ENCODE assay signal across 21 cellular contexts in the genomic region with DNA sequence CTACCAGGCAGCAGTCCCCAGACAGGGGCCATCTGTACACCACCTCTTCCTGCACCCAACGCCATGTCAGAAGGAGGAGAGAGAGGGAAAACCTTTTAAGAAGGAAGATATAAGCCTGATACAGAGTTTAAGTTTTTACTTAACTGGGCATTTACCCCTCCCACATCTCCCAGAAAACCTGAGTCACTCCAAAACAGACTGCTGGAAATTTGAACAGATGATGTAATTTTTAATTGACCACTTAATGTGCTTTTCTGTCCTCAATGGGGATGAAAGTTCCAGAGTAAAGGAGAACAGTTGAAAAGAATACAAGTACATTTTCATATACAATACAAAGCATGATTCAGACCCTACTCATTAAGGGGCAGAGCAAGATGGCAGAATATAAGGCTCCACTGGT.
DNase-seq lines count a peak whose midpoint lies in the region; ATAC-seq, FAIRE-seq and TF ChIP-seq lines count a peak whose summit lies in the region.
"Had no signal": no experiment of that assay in that cellular context is flagged by ENCODE, and none has a peak within 500 bp of the region (broad histone marks: within the 10 kb centered on the region; RNA-seq: fewer than 3 reads in every experiment).

No MANE protein-coding gene starts in this region.

- H3K27ac ChIP-seq in gastroesophageal sphincter (no peak overlapping the region), tibial artery (peak overlapping the region; percentile 65 to 79)
- H3K27ac ChIP-seq: VCaP had no signal

- H3K4me1 ChIP-seq in adipocyte (ENCODE audit: control insufficient read depth, insufficient read depth, low read length) (peaks cover 41% of the 10 kb centered on the region), gastroesophageal sphincter (peaks cover 0 to 17% (median 4%) of the 10 kb centered on the region in 3 donors), tibial artery (peaks cover 0 to 97% (median 28%) of the 10 kb centered on the region in 4 donors)

- H3K4me3 ChIP-seq in adipocyte (ENCODE audit: low read length) (peak overlapping the region; percentile 8), gastroesophageal sphincter (no peak overlapping the region), tibial artery (no peak overlapping the region)
- H3K4me3 ChIP-seq: adrenal gland, tibial nerve had no signal

- peak; percentile 33 for DNase-seq in H4 (ENCODE audit: low spot score)
- peak; percentile 68 for DNase-seq in adipocyte (ENCODE audit: low read depth)
- no peak for DNase-seq in tibial artery
- no peak for DNase-seq in GM19239 (ENCODE audit: insufficient read length, low spot score)
- DNase-seq in NCI-H2107 (lab: John Stamatoyannopoulos, UW): no peak
- DNase-seq in SW 1271 (lab: John Stamatoyannopoulos, UW): no peak
- DNase-seq: activated CD4-positive, alpha-beta memory T cell treated with anti-CD3 and anti-CD28 coated beads for 36 hours; activated T-cell treated with anti-CD3 and anti-CD28 coated beads, Interleukin-2, amount 50 U/mL, for 48 hours; dermis blood vessel endothelial cell; DMS79; hippocampal formation; Karpas-422; NCI-H1417; nucleus accumbens; small intestine; stimulated activated CD4-positive, alpha-beta T cell treated with anti-CD3 and anti-CD28 coated beads, Interleukin-4, amount 100 ng/mL, for 4 hours; T-cell had no signal

- H3K27me3 ChIP-seq in adipocyte (replicated peaks; ENCODE audit: control insufficient read depth, insufficient read depth, low read length): no peaks in the 10 kb centered on the region
- no peaks in the 10 kb centered on the region for H3K27me3 ChIP-seq in gastroesophageal sphincter
- no peaks in the 10 kb centered on the region for H3K27me3 ChIP-seq in tibial artery
- H3K27me3 ChIP-seq: adrenal gland, tibial nerve had no signal

- H3K9ac ChIP-seq in adipocyte (ENCODE audit: low read length): no peak overlapping the region

- H3K9me3 ChIP-seq in adipocyte (ENCODE audit: control insufficient read depth, low read length) (no peaks in the 10 kb centered on the region), gastroesophageal sphincter (peaks cover 0 to under 1% (median 0%) of the 10 kb centered on the region in 3 donors), tibial artery (peaks cover 0 to 5% (median 0%) of the 10 kb centered on the region in 3 donors)
- H3K9me3 ChIP-seq: adrenal gland had no signal

- TF ChIP-seq EP300 in gastroesophageal sphincter (IDR thresholded peaks at IDR 0.05): no peak

- no peak for FAIRE-seq in GM19239 (lab: Jason Lieb, UNC)
- FAIRE-seq: small intestine had no signal

- H3K36me3 ChIP-seq in adipocyte (ENCODE audit: control insufficient read depth, insufficient read depth, low read length, severe bottlenecking) (no peaks in the 10 kb centered on the region), gastroesophageal sphincter (no peaks in the 10 kb centered on the region), tibial artery (no peaks in the 10 kb centered on the region)
- H3K36me3 ChIP-seq: adrenal gland, tibial nerve had no signal

- ATAC-seq in gastroesophageal sphincter: peak; percentile 22
- ATAC-seq: T-cell had no signal

- TF ChIP-seq CTCF in gastroesophageal sphincter (IDR thresholded peaks at IDR 0.05): no peak
- no peak for TF ChIP-seq CTCF in tibial artery (IDR thresholded peaks at IDR 0.05)

- intact Hi-C loops in tibial artery (cut with DNase I; ENCODE audit: low total_unique reads): no loop called here

- 100% methylated on average over 1 of the region's 1 CpG for WGBS in gastroesophageal sphincter (ENCODE audit: low coverage in 1 of 2), 2 donors

- no peak for TF ChIP-seq POLR2A in gastroesophageal sphincter (IDR thresholded peaks at IDR 0.05)

Comparison
In these comparisons a context has a peak if more than half of its experiments do, and no peak if none do; other contexts are left out.
1. DNase-seq: peak in H4 (single experiment) and adipocyte (single experiment); none in tibial artery (0 of 2), GM19239 (single experiment), NCI-H2107 (single experiment) and SW 1271 (0 of 2).
2. H3K27ac ChIP-seq: peak in tibial artery (2 of 2); none in gastroesophageal sphincter (0 of 4).